Comparison of ENCODE assay signal across 19 cellular contexts in genomic region chr9:125410522-125410894, GRCh38.
DNase-seq lines count a peak whose midpoint lies in the region; ATAC-seq and TF ChIP-seq lines count a peak whose summit lies in the region.
"Had no signal": no experiment of that assay in that cellular context is flagged by ENCODE, and none has a peak within 500 bp of the region (broad histone marks: within the 10 kb centered on the region; RNA-seq: fewer than 3 reads in every experiment).

No MANE protein-coding gene starts in this region.

- H3K27me3 ChIP-seq in Caco-2 (replicated peaks; ENCODE audit: control insufficient read depth, insufficient read depth, low read length): no peaks in the 10 kb centered on the region
- peaks cover 18% of the 10 kb centered on the region for H3K27me3 ChIP-seq in HUES6 (ENCODE audit: control insufficient read depth, insufficient read depth, low read length)
- H3K27me3 ChIP-seq: hepatocyte, MG63 had no signal

- POLR2A ChIA-PET in Caco-2 (lab: Charles Lee): no interaction called here

- H3K4me1 Mint-ChIP-seq in Caco-2 (ENCODE audit: low read depth, unreplicated experiment) (peaks cover 10% of the 10 kb centered on the region), nephron progenitor cell (peaks cover 28% of the 10 kb centered on the region)

- TF ChIP-seq CTCF in Caco-2 (IDR thresholded peaks at IDR 0.05; ENCODE audit: insufficient read depth in 1 of 2, low read depth in 1 of 2, low read length in 1 of 2, severe bottlenecking in 1 of 2, unreplicated experiment in 1 of 2): no peak
- no peak for TF ChIP-seq CTCF in VCaP (conservative IDR thresholded peaks at IDR 0.05)
- TF ChIP-seq CTCF in nephron progenitor cell (IDR thresholded peaks at IDR 0.05): no peak

- ATAC-seq in HG03520 (IDR thresholded peaks at IDR 0.05; ENCODE audit: unreplicated experiment): no peak
- ATAC-seq: Right ventricle myocardium inferior had no signal

- peak overlapping the region; percentile 71 for H3K4me3 Mint-ChIP-seq in Caco-2 (ENCODE audit: unreplicated experiment)
- H3K4me3 Mint-ChIP-seq in nephron progenitor cell: no peak overlapping the region
- H3K4me3 Mint-ChIP-seq: activated CD8-positive, alpha-beta T cell treated with anti-CD3 and anti-CD28 coated beads, Interleukin-2, amount 10 ng/mL, durations not matched to agents 7 days and 5 days had no signal

- H3K4me1 ChIP-seq in Caco-2 (peaks cover 15% of the 10 kb centered on the region), HUES6 (ENCODE audit: control insufficient read depth, insufficient read depth, low read length) (peaks cover 4% of the 10 kb centered on the region; the same call in 1 of the 2 replicates)

- peak overlapping the region; percentile 22 for H3K9ac ChIP-seq in HUES6 (ENCODE audit: low read length)

- H3K9me3 ChIP-seq in Caco-2: no peaks in the 10 kb centered on the region
- no peaks in the 10 kb centered on the region for H3K9me3 ChIP-seq in HUES6 (ENCODE audit: control insufficient read depth, insufficient read depth, low read depth, low read length)
- H3K9me3 ChIP-seq: left ventricle myocardium inferior, MG63, spleen, tibial nerve had no signal

- H3K27ac ChIP-seq in HUES6 (ENCODE audit: low read depth, low read length) (no peak overlapping the region), VCaP (peak overlapping the region; percentile 39; the same call in 1 of the 2 replicates)
- H3K27ac ChIP-seq: hepatocyte, left ventricle myocardium inferior, tibial nerve had no signal

- intact Hi-C loops in Caco-2 (cut with micrococcal nuclease; ENCODE audit: unreplicated experiment): loop anchor here (1.0 to 10.0 kb wide), 2 partner anchors 124 to 736 kb away; no protein-coding TSS in a partner anchor

- H3K27me3 Mint-ChIP-seq in Caco-2 (ENCODE audit: insufficient read depth, unreplicated experiment) (no peaks in the 10 kb centered on the region), nephron progenitor cell (ENCODE audit: low read depth, poor library complexity) (peaks cover 27% of the 10 kb centered on the region)

- H3K27ac Mint-ChIP-seq in Caco-2 (ENCODE audit: unreplicated experiment): peak overlapping the region; percentile 86
- H3K27ac Mint-ChIP-seq in nephron progenitor cell: peak overlapping the region; percentile 57
- H3K27ac Mint-ChIP-seq: activated CD8-positive, alpha-beta T cell treated with anti-CD3 and anti-CD28 coated beads, Interleukin-2, amount 10 ng/mL, durations not matched to agents 7 days and 5 days had no signal

- BruUV-seq in Caco-2 (replicated peaks; lab: Mats Ljungman, UMichigan): TSS peak; percentile 16

- CTCF ChIA-PET in Caco-2 (lab: Charles Lee): interaction anchor here (1.1 kb wide), 1 partner anchor 49 kb away, joined by 3 read pairs; no protein-coding TSS in a partner anchor

- no peaks in the 10 kb centered on the region for H3K36me3 ChIP-seq in Caco-2 (ENCODE audit: control insufficient read depth, insufficient read depth, low read length)
- H3K36me3 ChIP-seq in HUES6 (ENCODE audit: control insufficient read depth, insufficient read depth, low read length): no peaks in the 10 kb centered on the region
- H3K36me3 ChIP-seq: left ventricle myocardium inferior, MG63, spleen, tibial nerve had no signal

- H3K4me3 ChIP-seq in Caco-2 (ENCODE audit: low read depth, low read length) (peak overlapping the region; percentile 78), HUES6 (ENCODE audit: low read depth, low read length) (no peak overlapping the region)
- H3K4me3 ChIP-seq: GM12878, hepatocyte, left ventricle myocardium inferior, MG63, spleen had no signal

- H3K9me3 Mint-ChIP-seq in Caco-2 (ENCODE audit: unreplicated experiment) (no peaks in the 10 kb centered on the region), nephron progenitor cell (no peaks in the 10 kb centered on the region)

- DNase-seq in Caco-2 (no peak), nephron progenitor cell (no peak), iPS-NIHi11 (ENCODE audit: low spot score) (no peak), AG08396 (ENCODE audit: low spot score) (no peak), DMS153 (lab: John Stamatoyannopoulos, UW) (no peak)
- DNase-seq: activated naive CD4-positive, alpha-beta T cell; central memory CD4-positive, alpha-beta T cell; foreskin melanocyte; left ventricle myocardium inferior; spleen had no signal

- peaks cover 12% of the 10 kb centered on the region for H3K36me3 Mint-ChIP-seq in Caco-2 (ENCODE audit: insufficient read depth, unreplicated experiment)
- no peaks in the 10 kb centered on the region for H3K36me3 Mint-ChIP-seq in nephron progenitor cell (ENCODE audit: low read depth)
